ENCODE assay signal across 13 cellular contexts in genomic region chr22:35638408-35638807, GRCh38. TPM values are rescaled to one million over a fixed set of nuclear protein-coding genes. Genes with fewer than 3 reads are reported as not detected.
DNase-seq lines count a peak whose midpoint lies in the region; ATAC-seq and TF ChIP-seq lines count a peak whose summit lies in the region.
"Had no signal": no experiment of that assay in that cellular context is flagged by ENCODE, and none has a peak within 500 bp of the region (broad histone marks: within the 10 kb centered on the region; RNA-seq: fewer than 3 reads in every experiment).

No MANE protein-coding gene starts in this region.

- no peak overlapping the region for H3K27ac Mint-ChIP-seq in immature natural killer cell
- H3K27ac Mint-ChIP-seq: stimulated activated naive CD8-positive, alpha-beta T cell treated with anti-CD3 and anti-CD28 coated beads, Interleukin-15, amount 100 ng/mL, for 72 hours had no signal

- intact Hi-C loops in adrenal gland (cut with DNase I) (loop anchor here in 1 of 2 donors (10.0 kb wide), 1 partner anchor 106 kb away; no protein-coding TSS in a partner anchor), Right ventricle myocardium superior (cut with DNase I) (loop anchor here (10.0 kb wide), 1 partner anchor 476 kb away; no protein-coding TSS in a partner anchor)

- no peak overlapping the region for H4K91ac ChIP-seq in neuronal stem cell (ENCODE audit: low read depth, low read length, poor library complexity)

- TF ChIP-seq CTCF in adrenal gland (IDR thresholded peaks at IDR 0.05): no peak

- H3K4me1 ChIP-seq in ACC112 (ENCODE audit: control insufficient read depth, insufficient read depth, low read length, unreplicated experiment) (no peaks in the 10 kb centered on the region), adrenal gland (replicated peaks in 1 of 2) (peaks cover 0 to 16% of the 10 kb centered on the region in 2 donors), neuronal stem cell (ENCODE audit: control insufficient read depth in 2 of 2, insufficient read depth in 1 of 2, low read depth in 1 of 2, low read length in 2 of 2) (peaks cover 0 to 22% of the 10 kb centered on the region in 2 donors)

- peaks cover 0 to 2% (median 0%) of the 10 kb centered on the region in 3 donors for H3K27me3 Mint-ChIP-seq in immature natural killer cell (ENCODE audit: low read depth in 3 of 3)
- H3K27me3 Mint-ChIP-seq: stimulated activated naive CD8-positive, alpha-beta T cell treated with anti-CD3 and anti-CD28 coated beads, Interleukin-15, amount 100 ng/mL, for 72 hours had no signal

- H3K79me1 ChIP-seq in neuronal stem cell (ENCODE audit: low read depth, low read length): peaks cover 3% of the 10 kb centered on the region

- no peaks in the 10 kb centered on the region for H3K36me3 Mint-ChIP-seq in immature natural killer cell

- H3K9me3 ChIP-seq in adrenal gland (replicated peaks in 1 of 3) (no peaks in the 10 kb centered on the region), neuronal stem cell (replicated peaks in 1 of 2; ENCODE audit: control insufficient read depth in 2 of 2, insufficient read depth in 1 of 2, low read depth in 1 of 2, low read length in 2 of 2) (peaks cover 0 to 3% of the 10 kb centered on the region in 2 donors)
- H3K9me3 ChIP-seq: A549, neutrophil had no signal

- H2BK120ac ChIP-seq in neuronal stem cell (ENCODE audit: low read depth, low read length): no peak overlapping the region

- H2BK5ac ChIP-seq in neuronal stem cell (ENCODE audit: low read length): no peak overlapping the region

- ATAC-seq in Right ventricle myocardium superior (ENCODE audit: poor library complexity): peak; percentile 97
- no peak for ATAC-seq in HG02885 (IDR thresholded peaks at IDR 0.05; ENCODE audit: poor library complexity, unreplicated experiment)
- ATAC-seq: A549; stimulated activated naive CD8-positive, alpha-beta T cell treated with anti-CD3 and anti-CD28 coated beads, Interleukin-15, amount 100 ng/mL, for 72 hours had no signal

- TF ChIP-seq POLR2A in adrenal gland (IDR thresholded peaks at IDR 0.05): no peak

- H2BK15ac ChIP-seq in neuronal stem cell (ENCODE audit: low read length): no peak overlapping the region

- no peaks in the 10 kb centered on the region for H3K79me2 ChIP-seq in ACC112 (ENCODE audit: control insufficient read depth, insufficient read depth, low read length, unreplicated experiment)

- no peak overlapping the region for H3K4me2 ChIP-seq in neuronal stem cell (ENCODE audit: insufficient read depth, low read length, poor library complexity, severe bottlenecking)
- H3K4me2 ChIP-seq: A549 had no signal

- H2BK12ac ChIP-seq in neuronal stem cell (ENCODE audit: low read length): no peak overlapping the region

- H3K18ac ChIP-seq in neuronal stem cell (ENCODE audit: low read length): peak overlapping the region; percentile 22

- peak overlapping the region; percentile 39 for H2AFZ ChIP-seq in ACC112 (ENCODE audit: low read length, unreplicated experiment)
- H2AFZ ChIP-seq in neuronal stem cell (ENCODE audit: low read length): peak overlapping the region; percentile 78

- no peak overlapping the region for H3K14ac ChIP-seq in neuronal stem cell (ENCODE audit: low read length)

- DNase-seq in adrenal gland (peak in 6 of 7 donors; percentile 50 to 88 (median 60)), Right ventricle myocardium superior (peak; percentile 92), neuronal stem cell (ENCODE audit: low spot score) (no peak), immature natural killer cell (no peak), NCI-H510A (lab: John Stamatoyannopoulos, UW) (no peak), NCI-H748 (lab: John Stamatoyannopoulos, UW; ENCODE audit: unreplicated experiment) (no peak)
- DNase-seq: activated CD4-positive, CD25-positive, alpha-beta regulatory T cell; central memory CD4-positive, alpha-beta T cell; stimulated activated naive CD8-positive, alpha-beta T cell treated with anti-CD3 and anti-CD28 coated beads, Interleukin-15, amount 100 ng/mL, for 72 hours had no signal

- H3K9me3 Mint-ChIP-seq in immature natural killer cell: no peaks in the 10 kb centered on the region
- H3K9me3 Mint-ChIP-seq: stimulated activated naive CD8-positive, alpha-beta T cell treated with anti-CD3 and anti-CD28 coated beads, Interleukin-15, amount 100 ng/mL, for 72 hours had no signal

- no peak overlapping the region for H3K23ac ChIP-seq in neuronal stem cell (ENCODE audit: low read depth, low read length, poor library complexity)

- no peak overlapping the region for H3K27ac ChIP-seq in ACC112 (ENCODE audit: low read depth, low read length)
- H3K27ac ChIP-seq in adrenal gland: peak overlapping the region in 2 of 5 donors; percentile 60 to 76
- H3K27ac ChIP-seq in neuronal stem cell (replicated peaks; ENCODE audit: low read length): no peak overlapping the region
- H3K27ac ChIP-seq: A549, neutrophil had no signal

- H3K4me3 Mint-ChIP-seq in immature natural killer cell: no peak overlapping the region
- H3K4me3 Mint-ChIP-seq: stimulated activated naive CD8-positive, alpha-beta T cell treated with anti-CD3 and anti-CD28 coated beads, Interleukin-15, amount 100 ng/mL, for 72 hours had no signal

- no peaks in the 10 kb centered on the region for H3K36me3 ChIP-seq in ACC112 (ENCODE audit: insufficient read depth, low read length)
- no peaks in the 10 kb centered on the region for H3K36me3 ChIP-seq in adrenal gland (replicated peaks in 1 of 2)
- H3K36me3 ChIP-seq in neuronal stem cell (replicated peaks in 1 of 2; ENCODE audit: control insufficient read depth in 2 of 2, insufficient read depth in 2 of 2, low read length in 2 of 2): no peaks in the 10 kb centered on the region
- H3K36me3 ChIP-seq: neutrophil had no signal

- no peak overlapping the region for H4K8ac ChIP-seq in neuronal stem cell (ENCODE audit: low read depth, low read length)

- H3K4ac ChIP-seq in neuronal stem cell (ENCODE audit: low read length): no peak overlapping the region

- H3K9ac ChIP-seq in neuronal stem cell (ENCODE audit: low read depth, low read length, poor library complexity): no peak overlapping the region

- H3K27me3 ChIP-seq in ACC112 (ENCODE audit: insufficient read depth, low read length) (no peaks in the 10 kb centered on the region), adrenal gland (no peaks in the 10 kb centered on the region), neuronal stem cell (ENCODE audit: control insufficient read depth in 3 of 3, insufficient read depth in 3 of 3, low read depth in 1 of 3, low read length in 3 of 3) (no peaks in the 10 kb centered on the region)

- no peak overlapping the region for H2AK5ac ChIP-seq in neuronal stem cell (ENCODE audit: low read depth, low read length)

- peaks cover 0 to 4% of the 10 kb centered on the region in 2 donors for H3K4me1 Mint-ChIP-seq in immature natural killer cell

- H3K4me3 ChIP-seq in ACC112 (ENCODE audit: low read depth, low read length) (no peak overlapping the region), adrenal gland (no peak overlapping the region), neuronal stem cell (ENCODE audit: low read length in 2 of 2) (no peak overlapping the region)
- H3K4me3 ChIP-seq: A549 had no signal

- 62 to 72% (median 64%) methylated on average over 11 to 13 of the region's 13 CpGs for WGBS in adrenal gland, 4 donors
- no CpG with 5 or more reads among the region's 13 CpGs for WGBS in neuronal stem cell (ENCODE audit: extremely low coverage in 2 of 2, insufficient read length in 2 of 2, insufficient replicate concordance in 1 of 2), 2 donors

RNA-seq across cellular contexts. Expression of gene APOL6, which starts 9.8 kb away (rescaled TPM):
- total RNA-seq in adrenal gland (10 to 100 TPM; 12.7 to 37.9 (median 25.5) TPM), Right ventricle myocardium superior (4.7 TPM)
- polyA plus RNA-seq in adrenal gland (10 to 100 TPM in 1 of 3 donors, 1 to 10 TPM in 2; 6.5 to 13.3 (median 6.9) TPM), immature natural killer cell (10 to 100 TPM; 11.9 to 45.8 (median 18.4) TPM)
- 0.01 TPM for polyA plus RNA-seq in neuronal stem cell (2013, experiment 1 of 2)
- 0.01 TPM for polyA plus RNA-seq in neuronal stem cell (2013, experiment 2 of 2)

RNA-seq across cellular contexts. Expression of gene MB, which starts 21.3 kb away (rescaled TPM):
- total RNA-seq in adrenal gland (10 to 100 TPM in 1 of 8 donors, 1 to 10 TPM in 6, under 1 TPM in 1; 0.72 to 32.8 (median 2.0) TPM), Right ventricle myocardium superior (19,506 TPM)
- polyA plus RNA-seq in adrenal gland (1 to 10 TPM in 2 of 3 donors, under 1 TPM in 1; 0.35 to 5.9 (median 2.5) TPM), immature natural killer cell (under 1 TPM in 1 of 3 donors, not detected in 2; 0.33 TPM)
- polyA plus RNA-seq in neuronal stem cell (2013, experiment 1 of 2): 0.26 TPM
- 0.19 TPM for polyA plus RNA-seq in neuronal stem cell (2013, experiment 2 of 2)

Comparison
In these comparisons a context has a peak if more than half of its experiments do, and no peak if none do; other contexts are left out.
1. DNase-seq: peak in adrenal gland (6 of 7) and Right ventricle myocardium superior (single experiment); none in neuronal stem cell (single experiment), immature natural killer cell (0 of 3), NCI-H510A (single experiment) and NCI-H748 (single experiment).
2. RNA of gene MB, which starts 21.3 kb away (total RNA-seq): 19,506 TPM in Right ventricle myocardium superior (single experiment); 0.72 to 32.8 TPM in adrenal gland; every median in the first group is over 100 times any median in the second.